Comparison of ENCODE assay signal across 17 cellular contexts in genomic region chr1:93638307-93638847, GRCh38. TPM values are rescaled to one million over a fixed set of nuclear protein-coding genes. Genes with fewer than 3 reads are reported as not detected.
DNase-seq lines count a peak whose midpoint lies in the region; ATAC-seq and TF ChIP-seq lines count a peak whose summit lies in the region.
"Had no signal": no experiment of that assay in that cellular context is flagged by ENCODE, and none has a peak within 500 bp of the region (broad histone marks: within the 10 kb centered on the region; RNA-seq: fewer than 3 reads in every experiment).

No MANE protein-coding gene starts in this region.

- peaks cover 1% of the 10 kb centered on the region for H3K36me3 Mint-ChIP-seq in progenitor cell of endocrine pancreas (ENCODE audit: insufficient read depth)
- H3K36me3 Mint-ChIP-seq: activated CD4-positive, alpha-beta memory T cell treated with anti-CD3 and anti-CD28 coated beads for 36 hours had no signal

- ATAC-seq in HG03097 (IDR thresholded peaks at IDR 0.05; ENCODE audit: low FRiP score, unreplicated experiment), result no peak
- ATAC-seq: foreskin keratinocyte; left colon; stimulated activated naive B cell treated with anti-CD40 and anti-IgM and Interleukin-4, amounts not matched to agents 10 μg/mL and 1 μg/mL and 100 μg/mL, for 72 hours had no signal

- no peak for TF ChIP-seq CTCF in progenitor cell of endocrine pancreas (IDR thresholded peaks at IDR 0.05; ENCODE audit: unreplicated experiment)

- peaks cover 14% of the 10 kb centered on the region for H3K4me1 Mint-ChIP-seq in progenitor cell of endocrine pancreas (ENCODE audit: low read depth)

- H3K4me3 Mint-ChIP-seq in progenitor cell of endocrine pancreas (ENCODE audit: low read depth), result no peak overlapping the region
- H3K4me3 Mint-ChIP-seq: activated CD4-positive, alpha-beta memory T cell treated with anti-CD3 and anti-CD28 coated beads for 36 hours; stimulated activated naive B cell treated with anti-CD40 and anti-IgM and Interleukin-4, amounts not matched to agents 10 μg/mL and 1 μg/mL and 100 μg/mL, for 72 hours had no signal

- H3K27ac Mint-ChIP-seq in progenitor cell of endocrine pancreas, result peak overlapping the region; percentile 82
- H3K27ac Mint-ChIP-seq: activated CD4-positive, alpha-beta memory T cell treated with anti-CD3 and anti-CD28 coated beads for 36 hours; stimulated activated naive B cell treated with anti-CD40 and anti-IgM and Interleukin-4, amounts not matched to agents 10 μg/mL and 1 μg/mL and 100 μg/mL, for 72 hours had no signal

- no peaks in the 10 kb centered on the region for H3K9me3 Mint-ChIP-seq in progenitor cell of endocrine pancreas (ENCODE audit: low read depth)
- H3K9me3 Mint-ChIP-seq: activated CD4-positive, alpha-beta memory T cell treated with anti-CD3 and anti-CD28 coated beads for 36 hours; stimulated activated naive B cell treated with anti-CD40 and anti-IgM and Interleukin-4, amounts not matched to agents 10 μg/mL and 1 μg/mL and 100 μg/mL, for 72 hours had no signal

- H3K27me3 Mint-ChIP-seq in progenitor cell of endocrine pancreas, result no peaks in the 10 kb centered on the region
- H3K27me3 Mint-ChIP-seq: activated CD4-positive, alpha-beta memory T cell treated with anti-CD3 and anti-CD28 coated beads for 36 hours; stimulated activated naive B cell treated with anti-CD40 and anti-IgM and Interleukin-4, amounts not matched to agents 10 μg/mL and 1 μg/mL and 100 μg/mL, for 72 hours had no signal

- DNase-seq in HT-29 (ENCODE audit: low spot score) (peak; percentile 73), amniotic epithelial cell (ENCODE audit: low read depth) (peak; percentile 68), kidney tubule cell (ENCODE audit: low spot score) (peak; percentile 43), progenitor cell of endocrine pancreas (ENCODE audit: low spot score, unreplicated experiment) (no peak), NCI-H774 (lab: John Stamatoyannopoulos, UW) (no peak), T1000 (lab: John Stamatoyannopoulos, UW) (no peak), NOMO-1 (lab: John Stamatoyannopoulos, UW; ENCODE audit: unreplicated experiment in 2 of 2) (no peak)
- DNase-seq: activated CD4-positive, alpha-beta memory T cell treated with anti-CD3 and anti-CD28 coated beads for 36 hours; activated naive CD4-positive, alpha-beta T cell treated with Interleukin-2 at 50 U/mL for 16 hours; foreskin keratinocyte; left colon; NCI-H1092 treated with DMSO at 0.1 percent for 48 hours; NCI-H2081; NCI-H510A treated with DMSO at 0.1 percent for 48 hours; stimulated activated naive B cell treated with anti-CD40 and anti-IgM and Interleukin-4, amounts not matched to agents 10 μg/mL and 1 μg/mL and 100 μg/mL, for 72 hours; T-helper 1 cell had no signal

RNA-seq across cellular contexts. Expression of gene BCAR3, which starts 43.3 kb away (rescaled TPM):
- total RNA-seq in HT-29 (2014; rRNA removed; shearing (Covaris generic)), result 48.5 and 49.4 TPM in 2 replicates
- total RNA-seq in progenitor cell of endocrine pancreas, result 7.1 and 10.5 TPM in 2 replicates

Comparison
In these comparisons a context has a peak if more than half of its experiments do, and no peak if none do; other contexts are left out.
1. DNase-seq: peak in HT-29 (single experiment), amniotic epithelial cell (single experiment) and kidney tubule cell (single experiment); none in progenitor cell of endocrine pancreas (single experiment), NCI-H774 (single experiment), T1000 (single experiment) and NOMO-1 (0 of 2).